26 cellular contexts compared by ENCODE assay signal in genomic region chr1:30485072-30485471, GRCh38.
"Had no signal": no experiment of that assay in that cellular context is flagged by ENCODE, and none has a peak within 500 bp of the region (broad histone marks: within the 10 kb centered on the region; RNA-seq: fewer than 3 reads in every experiment).

No MANE protein-coding gene starts in this region.

- H3K4me3 Mint-ChIP-seq: memory B cell; naive thymus-derived CD8-positive, alpha-beta T cell; nephron; neural crest cell; stimulated activated naive CD8-positive, alpha-beta T cell treated with anti-CD3 and anti-CD28 coated beads, Interleukin-15, Interleukin-2, amounts not matched to agents 100 ng/mL and 50 ng/mL, for 24 hours had no signal

- H3K36me3 ChIP-seq: heart right ventricle, left ventricle myocardium inferior, pancreas, right atrium auricular region, suprapubic skin, thoracic aorta, tibial artery, uterus had no signal

- H3K4me3 ChIP-seq: heart right ventricle, hepatocyte, left ventricle myocardium inferior, lung, pancreas, psoas muscle, right atrium auricular region, skin epidermis, suprapubic skin, thoracic aorta, tibial artery, uterus had no signal

- H3K4me1 Mint-ChIP-seq: memory B cell; naive thymus-derived CD8-positive, alpha-beta T cell; nephron; neural crest cell had no signal

- H2AFZ ChIP-seq: hepatocyte had no signal

- DNase-seq: heart right ventricle; islet precursor cell; left ventricle myocardium inferior; naive thymus-derived CD8-positive, alpha-beta T cell; nucleus accumbens; pancreas; posterior cingulate gyrus; psoas muscle; stimulated activated CD4-positive, alpha-beta T cell treated with anti-CD3 and anti-CD28 coated beads, Interleukin-12 subunit alpha, Interleukin-12 subunit beta, amount 100 ng/mL, for 4 hours; stimulated activated CD4-positive, alpha-beta T cell treated with anti-CD3 and anti-CD28 coated beads, Interleukin-15, amount 100 ng/mL, for 24 hours; stimulated activated CD4-positive, alpha-beta T cell treated with anti-CD3 and anti-CD28 coated beads, Interleukin-2, amount 100 ng/mL, for 24 hours; stimulated activated CD4-positive, alpha-beta T cell treated with anti-CD3 and anti-CD28 coated beads, Interleukin-4, amount 100 ng/mL, for 1 hour; stimulated activated naive CD4-positive, alpha-beta T cell; trophoblast cell; uterus had no signal

- H3K27me3 ChIP-seq: hepatocyte, pancreas, right atrium auricular region, uterus had no signal

- ATAC-seq: heart right ventricle; naive thymus-derived CD8-positive, alpha-beta T cell; pancreas; psoas muscle had no signal

- H3K79me2 ChIP-seq: hepatocyte had no signal

- H3K27ac ChIP-seq: heart right ventricle, hepatocyte, left ventricle myocardium inferior, pancreas, psoas muscle, right atrium auricular region, skin epidermis, suprapubic skin, thoracic aorta, tibial artery, uterus had no signal

- FAIRE-seq: pancreas had no signal

- H3K4me1 ChIP-seq: heart right ventricle, left ventricle myocardium inferior, pancreas, psoas muscle, right atrium auricular region, suprapubic skin, tibial artery, uterus had no signal

- H3K4me2 ChIP-seq: hepatocyte had no signal

- H3K27ac Mint-ChIP-seq: memory B cell; naive thymus-derived CD8-positive, alpha-beta T cell; nephron; stimulated activated naive CD8-positive, alpha-beta T cell treated with anti-CD3 and anti-CD28 coated beads, Interleukin-15, Interleukin-2, amounts not matched to agents 100 ng/mL and 50 ng/mL, for 24 hours had no signal

- H3K9me3 ChIP-seq: pancreas, uterus had no signal
